Comparison of ENCODE assay signal across 8 cellular contexts in genomic region chr4:121801715-121802075, GRCh38. TPM values are rescaled to one million over a fixed set of nuclear protein-coding genes. Genes with fewer than 3 reads are reported as not detected.
DNase-seq lines count a peak whose midpoint lies in the region; ATAC-seq and TF ChIP-seq lines count a peak whose summit lies in the region.

No MANE protein-coding gene starts in this region.

- H3K36me3 ChIP-seq in DOHH2 (ENCODE audit: control insufficient read depth, low read length) (peaks cover 51% of the 10 kb centered on the region), PC-9 (ENCODE audit: low read depth) (peaks cover 14% of the 10 kb centered on the region; the same call in 1 of the 2 replicates), esophagus (ENCODE audit: control insufficient read depth in 2 of 2, insufficient read depth in 2 of 2, low read length in 1 of 2) (peaks cover 0 to 2% of the 10 kb centered on the region in 2 donors), parathyroid adenoma (ENCODE audit: control insufficient read depth, insufficient read depth, low read length) (no peaks in the 10 kb centered on the region)

- TF ChIP-seq CTCF in DOHH2 (IDR thresholded peaks at IDR 0.05; ENCODE audit: low read depth, low read length, poor library complexity, severe bottlenecking) (no peak), PC-9 (conservative IDR thresholded peaks at IDR 0.05) (no peak), parathyroid adenoma (IDR thresholded peaks at IDR 0.05) (no peak)

- H3K27ac ChIP-seq in DOHH2 (ENCODE audit: low read depth, low read length) = peak overlapping the region; percentile 94
- peak overlapping the region; percentile 62 for H3K27ac ChIP-seq in PC-9
- peak overlapping the region in 1 of 2 donors; percentile 84 for H3K27ac ChIP-seq in esophagus (ENCODE audit: low read depth in 2 of 2, low read length in 1 of 2)
- H3K27ac ChIP-seq in parathyroid adenoma = peak overlapping the region; percentile 90

- intact Hi-C loops in PC-9 (cut with micrococcal nuclease; ENCODE audit: unreplicated experiment) = loop anchor here (1.0 to 5.0 kb wide), 2 partner anchors 22 to 104 kb away; partner anchors contain the start of genes ANXA5 and CCNA2

- no peaks in the 10 kb centered on the region for H3K9me3 ChIP-seq in DOHH2 (ENCODE audit: control insufficient read depth, insufficient read depth, low read length)
- no peaks in the 10 kb centered on the region for H3K9me3 ChIP-seq in PC-9 (ENCODE audit: insufficient read depth, low read depth)
- H3K9me3 ChIP-seq in esophagus (ENCODE audit: control insufficient read depth in 2 of 2, insufficient read depth in 1 of 2, low read depth in 1 of 2, low read length in 1 of 2) = no peaks in the 10 kb centered on the region
- no peaks in the 10 kb centered on the region for H3K9me3 ChIP-seq in parathyroid adenoma (ENCODE audit: control insufficient read depth, low read length)

- H3K9ac ChIP-seq in parathyroid adenoma = peak overlapping the region; percentile 67

- DNase-seq in PC-9 (no peak), NCI-H748 treated with DMSO at 0.1 percent for 48 hours (lab: John Stamatoyannopoulos, UW) (no peak), NCI-H82 (lab: John Stamatoyannopoulos, UW) (no peak)

- WGBS in esophagus, 2 donors = 15 to 16% methylated on average over 4 of the region's 4 CpGs

- H4K20me1 ChIP-seq in DOHH2 (ENCODE audit: control insufficient read depth, insufficient read depth, low read depth, low read length) (no peaks in the 10 kb centered on the region), PC-9 (ENCODE audit: insufficient read depth) (no peaks in the 10 kb centered on the region)

- POLR2A ChIA-PET in PC-9 (lab: Charles Lee; ENCODE audit: unreplicated experiment) = interaction anchor here (0.7 kb wide), 1 partner anchor 641 kb away, joined by 4 read pairs; no protein-coding TSS in a partner anchor

- H3K4me3 ChIP-seq in DOHH2 (ENCODE audit: low read length) (peak overlapping the region; percentile 88), PC-9 (peak overlapping the region; percentile 87), esophagus (ENCODE audit: low read depth in 1 of 2, low read length in 2 of 2) (peak overlapping the region; percentile 96 to 99), parathyroid adenoma (ENCODE audit: low read depth, low read length) (peak overlapping the region; percentile 78)

- CTCF ChIA-PET in PC-9 (lab: Charles Lee) = no interaction called here

- H3F3A ChIP-seq in DOHH2 (ENCODE audit: control insufficient read depth, insufficient read depth) = peaks cover 11% of the 10 kb centered on the region
- H3F3A ChIP-seq in PC-9 (ENCODE audit: insufficient read depth, low read depth) = no peaks in the 10 kb centered on the region

- H2AFZ ChIP-seq in PC-9 (peak overlapping the region; percentile 99), parathyroid adenoma (peak overlapping the region; percentile 100)

- no peaks in the 10 kb centered on the region for H3K9me2 ChIP-seq in DOHH2 (replicated peaks; ENCODE audit: control insufficient read depth, low read length)
- H3K9me2 ChIP-seq in PC-9 (ENCODE audit: insufficient read depth) = no peaks in the 10 kb centered on the region

- H3K4me1 ChIP-seq in DOHH2 (ENCODE audit: control insufficient read depth, low read length) = peaks cover 31% of the 10 kb centered on the region
- H3K4me1 ChIP-seq in PC-9 (replicated peaks; ENCODE audit: insufficient read depth) = peaks cover 18% of the 10 kb centered on the region
- H3K4me1 ChIP-seq in esophagus (ENCODE audit: control insufficient read depth in 2 of 2, insufficient read depth in 2 of 2, low read length in 1 of 2) = no peaks in the 10 kb centered on the region
- H3K4me1 ChIP-seq in parathyroid adenoma = peaks cover 2% of the 10 kb centered on the region

- peaks cover 47% of the 10 kb centered on the region for H3K79me2 ChIP-seq in DOHH2 (ENCODE audit: control insufficient read depth, low read length)
- peaks cover 19% of the 10 kb centered on the region for H3K79me2 ChIP-seq in PC-9 (ENCODE audit: low read depth)
- H3K79me2 ChIP-seq in parathyroid adenoma = no peaks in the 10 kb centered on the region

- ATAC-seq in HG03108 (IDR thresholded peaks at IDR 0.05; ENCODE audit: unreplicated experiment) (no peak), GM21529 (IDR thresholded peaks at IDR 0.05; ENCODE audit: unreplicated experiment) (no peak)

- H3K4me2 ChIP-seq in DOHH2 (ENCODE audit: low read length) (peak overlapping the region; percentile 65), PC-9 (peak overlapping the region; percentile 89), parathyroid adenoma (ENCODE audit: low read length) (peak overlapping the region; percentile 96)

- H3K27me3 ChIP-seq in DOHH2 (ENCODE audit: control insufficient read depth, low read length) = no peaks in the 10 kb centered on the region
- no peaks in the 10 kb centered on the region for H3K27me3 ChIP-seq in PC-9 (ENCODE audit: insufficient read depth, low read depth)
- H3K27me3 ChIP-seq in esophagus (ENCODE audit: control insufficient read depth in 1 of 2, insufficient read depth in 2 of 2, low read length in 2 of 2) = no peaks in the 10 kb centered on the region
- H3K27me3 ChIP-seq in parathyroid adenoma (ENCODE audit: control insufficient read depth, insufficient read depth, low read length) = no peaks in the 10 kb centered on the region

- BruUV-seq in PC-9 (replicated peaks; lab: Mats Ljungman, UMichigan) = no TSS peak

RNA-seq across cellular contexts. Expression of gene EXOSC9, which starts 0.6 kb away (rescaled TPM):
- total RNA-seq in PC-9 (2021) = 23.0 and 29.9 TPM in 2 replicates
- polyA plus RNA-seq in esophagus = 10 to 100 TPM; 16.3 to 18.9 TPM

RNA-seq across cellular contexts. Expression of gene CCNA2, which starts 22.0 kb away (rescaled TPM):
- 61.9 and 70.7 TPM in 2 replicates for total RNA-seq in PC-9 (2021)
- 10 to 100 TPM in 1 of 2 donors, 1 to 10 TPM in 1; 7.4 to 13.8 TPM for polyA plus RNA-seq in esophagus

RNA-seq across cellular contexts. Expression of gene SMIM43, which starts 36.7 kb away (rescaled TPM):
- not detected in 2 replicates for total RNA-seq in PC-9 (2021)
- under 1 TPM in 1 of 2 donors, not detected in 1; 0.04 TPM for polyA plus RNA-seq in esophagus
